1 cellular context compared by ENCODE assay signal in genomic region chr1:30768830-30769718, GRCh38.
TF ChIP-seq lines count a peak whose summit lies in the region.

No MANE protein-coding gene starts in this region.

TF ChIP-seq in K562, 482 proteins besides CTCF, POLR2A, EP300 and RAD21 (continued from another document and continues in another):
- TF ChIP-seq RREB1 (CRISPR knock-in tag; IDR thresholded peaks at IDR 0.05): peak; percentile 97
- TF ChIP-seq RBFOX2 (IDR thresholded peaks at IDR 0.05; ENCODE audit: low read depth, low read length): peak; percentile 91
- no peak for TF ChIP-seq BDP1 (IDR thresholded peaks at IDR 0.05; ENCODE audit: insufficient read depth, insufficient read length)
- TF ChIP-seq ATF7 (IDR thresholded peaks at IDR 0.05): peak; percentile 97
- peak; percentile 100 for TF ChIP-seq CCNT2 (IDR thresholded peaks at IDR 0.05; ENCODE audit: borderline replicate concordance, extremely low read depth, insufficient read length, low read depth, low read length)
- peak; percentile 92 for TF ChIP-seq PTBP1 (IDR thresholded peaks at IDR 0.05; ENCODE audit: low read depth, low read length)
- peak; percentile 95 for TF ChIP-seq JUND (IDR thresholded peaks at IDR 0.05; ENCODE audit: borderline replicate concordance, low read depth, low read length)
- peak; percentile 89; the same call in 2 of the 3 replicates for TF ChIP-seq JUND (tag; IDR thresholded peaks at IDR 0.05; ENCODE audit: borderline replicate concordance, low read depth, low read length)
- no peak for TF ChIP-seq ETS2 (tag; IDR thresholded peaks at IDR 0.05; ENCODE audit: borderline replicate concordance, poor library complexity, severe bottlenecking)
- no peak for TF ChIP-seq BRF1 (IDR thresholded peaks at IDR 0.05; ENCODE audit: borderline replicate concordance, extremely low read depth, insufficient read length)
- peak; percentile 99 for TF ChIP-seq FOXM1 (IDR thresholded peaks at IDR 0.05; ENCODE audit: low read depth)
- TF ChIP-seq FOXM1 (CRISPR knock-in tag; IDR thresholded peaks at IDR 0.05; ENCODE audit: low read depth): peak; percentile 71; the same call in 1 of the 2 replicates
- TF ChIP-seq ZNF395 (CRISPR knock-in tag; IDR thresholded peaks at IDR 0.05): peak; percentile 99
- 0 out of 2 replicates have a peak, but pooled peaks have one; percentile 7 for TF ChIP-seq ARID3B (CRISPR knock-in tag; IDR thresholded peaks at IDR 0.05; ENCODE audit: borderline replicate concordance)
- TF ChIP-seq NCOR1 (IDR thresholded peaks at IDR 0.05): peak; percentile 100
- no peak for TF ChIP-seq PBX2 (CRISPR knock-in tag; IDR thresholded peaks at IDR 0.05; ENCODE audit: low read depth)
- TF ChIP-seq PBX2 (tag; conservative IDR thresholded peaks at IDR 0.05; ENCODE audit: low read depth): peak; percentile 78
- TF ChIP-seq GABPB1 (CRISPR knock-in tag; IDR thresholded peaks at IDR 0.05): peak; percentile 89
- TF ChIP-seq CBX5 (IDR thresholded peaks at IDR 0.05; ENCODE audit: borderline replicate concordance, low read depth): peak; percentile 80; the same call in 1 of the 2 replicates
- peak; percentile 88 for TF ChIP-seq ZNF274 (IDR thresholded peaks at IDR 0.05; ENCODE audit: borderline replicate concordance, low read depth, low read length)
- TF ChIP-seq HDAC2 (IDR thresholded peaks at IDR 0.05): peak; percentile 99
- TF ChIP-seq HNRNPLL (IDR thresholded peaks at IDR 0.05; ENCODE audit: low read depth, low read length, poor library complexity, severe bottlenecking): no peak
- no peak for TF ChIP-seq ILF3 (IDR thresholded peaks at IDR 0.05; ENCODE audit: borderline replicate concordance)
- peak; percentile 50 for TF ChIP-seq ZNF23 (CRISPR knock-in tag; IDR thresholded peaks at IDR 0.05)
- TF ChIP-seq ZSCAN29 (IDR thresholded peaks at IDR 0.05): 0 out of 2 replicates have a peak, but pooled peaks have one; percentile 37
- peak; percentile 83; the same call in 1 of the 2 replicates for TF ChIP-seq MYC (IDR thresholded peaks at IDR 0.05; ENCODE audit: low read depth, low read length)
- TF ChIP-seq MYC (CRISPR knock-in tag; IDR thresholded peaks at IDR 0.05; ENCODE audit: borderline replicate concordance, low read depth): peak; percentile 67; the same call in 1 of the 2 replicates
- TF ChIP-seq BRD4 (IDR thresholded peaks at IDR 0.05): peak; percentile 93; the same call in 1 of the 2 replicates
- peak in 1 of 2 experiments; percentile 98; a peak in 2 of 4 replicates for TF ChIP-seq MCM7 (IDR thresholded peaks at IDR 0.05)
- TF ChIP-seq BHLHE40 (IDR thresholded peaks at IDR 0.05; ENCODE audit: low read length): peak; percentile 95
- TF ChIP-seq PKNOX1 (IDR thresholded peaks at IDR 0.05): peak; percentile 94
- peak; percentile 53 for TF ChIP-seq NELFE (IDR thresholded peaks at IDR 0.05; ENCODE audit: insufficient read depth, insufficient read length)
- TF ChIP-seq NFIC (IDR thresholded peaks at IDR 0.05): peak; percentile 99
- TF ChIP-seq BMI1 (IDR thresholded peaks at IDR 0.05; ENCODE audit: low read length): no peak
- peak; percentile 100 for TF ChIP-seq RUNX1 (IDR thresholded peaks at IDR 0.05; ENCODE audit: low read depth)
- TF ChIP-seq ZBTB43 (CRISPR knock-in tag; IDR thresholded peaks at IDR 0.05): peak; percentile 45; the same call in 1 of the 2 replicates
- 0 out of 2 replicates have a peak, but pooled peaks have one; percentile 50 for TF ChIP-seq REST (CRISPR knock-in tag; IDR thresholded peaks at IDR 0.05; ENCODE audit: low read depth)
- peak; percentile 39; the same call in 1 of the 2 replicates for TF ChIP-seq USF1 (CRISPR knock-in tag; IDR thresholded peaks at IDR 0.05)
- TF ChIP-seq HIVEP1 (CRISPR knock-in tag; IDR thresholded peaks at IDR 0.05): peak; percentile 89
- TF ChIP-seq MED1 (CRISPR knock-in tag; IDR thresholded peaks at IDR 0.05; ENCODE audit: borderline replicate concordance): 0 out of 2 replicates have a peak, but pooled peaks have one; percentile 7
- TF ChIP-seq HES1 (IDR thresholded peaks at IDR 0.05; ENCODE audit: low read depth): peak; percentile 99
- TF ChIP-seq SRSF1 (IDR thresholded peaks at IDR 0.05; ENCODE audit: low read depth, low read length): no peak
- TF ChIP-seq ZBED1 (IDR thresholded peaks at IDR 0.05): peak; percentile 98
- TF ChIP-seq FOXA1 (IDR thresholded peaks at IDR 0.05; ENCODE audit: borderline replicate concordance): no peak
